Comparison of ENCODE assay signal across 16 cellular contexts in the genomic region with DNA sequence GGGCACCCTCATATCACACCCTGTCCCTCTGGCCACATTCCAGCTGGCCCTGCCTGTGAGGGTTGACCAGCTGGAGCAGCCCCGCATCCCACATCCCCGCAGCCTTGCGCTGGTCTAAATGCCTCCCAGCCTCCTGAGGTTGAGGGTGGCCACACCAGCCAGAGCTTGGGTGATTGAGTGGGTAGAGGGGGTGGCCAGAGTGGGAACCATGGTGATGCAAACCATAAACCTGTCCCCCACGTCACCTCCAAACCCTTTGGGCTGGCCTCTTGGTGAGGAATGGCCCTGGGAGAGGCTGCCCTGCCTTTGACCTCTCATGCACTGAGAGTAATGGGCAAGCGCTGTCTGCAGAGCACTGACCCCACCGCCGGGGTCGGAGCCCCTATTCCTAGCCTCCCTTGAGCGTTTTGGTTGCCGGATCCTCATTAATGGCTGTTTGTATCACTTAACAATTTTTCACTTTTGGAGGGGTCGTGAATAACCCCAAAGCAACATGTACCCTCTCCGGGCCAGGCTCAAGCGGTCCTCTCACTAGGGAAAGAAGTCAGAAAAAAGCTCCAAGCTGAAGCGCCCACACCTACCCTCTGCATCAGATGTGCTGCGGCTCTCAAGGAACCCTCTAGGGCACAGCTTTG. TPM values are rescaled to one million over a fixed set of nuclear protein-coding genes. Genes with fewer than 3 reads are reported as not detected.
DNase-seq lines count a peak whose midpoint lies in the region; ATAC-seq and TF ChIP-seq lines count a peak whose summit lies in the region.
"Had no signal": no experiment of that assay in that cellular context is flagged by ENCODE, and none has a peak within 500 bp of the region (broad histone marks: within the 10 kb centered on the region; RNA-seq: fewer than 3 reads in every experiment).

No MANE protein-coding gene starts in this region.

- no peaks in the 10 kb centered on the region for H3K36me3 ChIP-seq in mesenchymal stem cell (ENCODE audit: control insufficient read depth in 1 of 2, insufficient read depth in 2 of 2, low read depth in 1 of 2, low read length in 2 of 2)
- no peaks in the 10 kb centered on the region for H3K36me3 ChIP-seq in neural progenitor cell
- H3K36me3 ChIP-seq in vagina: no peaks in the 10 kb centered on the region
- H3K36me3 ChIP-seq in stomach: peaks cover 0 to 8% (median 0%) of the 10 kb centered on the region in 4 donors

- H3K79me1 ChIP-seq in mesenchymal stem cell (replicated peaks; ENCODE audit: low read length, poor library complexity, severe bottlenecking): no peaks in the 10 kb centered on the region

- H3K9me3 ChIP-seq in mesenchymal stem cell (ENCODE audit: control insufficient read depth, low read length) (no peaks in the 10 kb centered on the region), neural progenitor cell (ENCODE audit: low read depth) (no peaks in the 10 kb centered on the region), vagina (no peaks in the 10 kb centered on the region), stomach (no peaks in the 10 kb centered on the region)

- no peaks in the 10 kb centered on the region for H3K36me3 Mint-ChIP-seq in neural progenitor cell
- H3K36me3 Mint-ChIP-seq: CD8-positive, alpha-beta T cell had no signal

- H4K8ac ChIP-seq in mesenchymal stem cell (ENCODE audit: low read length): no peak overlapping the region

- 80% methylated on average over 12 of the region's 15 CpGs for WGBS in mesenchymal stem cell
- 90 to 98% (median 96%) methylated on average over 12 to 15 of the region's 15 CpGs for WGBS in stomach, 5 donors

- peaks cover 17% of the 10 kb centered on the region for H3F3A ChIP-seq in neural progenitor cell (ENCODE audit: low read depth)

- H2BK5ac ChIP-seq in mesenchymal stem cell (ENCODE audit: low read depth, low read length, poor library complexity, severe bottlenecking): no peak overlapping the region

- no peak overlapping the region for H4K91ac ChIP-seq in mesenchymal stem cell (ENCODE audit: low read length)

- DNase-seq in left ventricle myocardium superior: peak; percentile 24
- DNase-seq in cardiac septum (ENCODE audit: low spot score): no peak
- no peak for DNase-seq in mesenchymal stem cell
- DNase-seq in neural progenitor cell (ENCODE audit: low spot score): no peak
- no peak for DNase-seq in vagina (ENCODE audit: extremely low spot score in 2 of 2)
- no peak for DNase-seq in activated gamma-delta T cell treated with Interleukin-2 at 50 U/mL for 16 hours
- no peak for DNase-seq in stomach
- DNase-seq: CD8-positive, alpha-beta T cell; COR-L47; DMS153; DMS79 treated with DMSO at 0.1 percent for 48 hours; EL; GM23248 had no signal

- H3K9ac ChIP-seq in mesenchymal stem cell (ENCODE audit: low read length) (no peak overlapping the region), neural progenitor cell (no peak overlapping the region)
- H3K9ac ChIP-seq: GM23248 had no signal

- intact Hi-C loops in left ventricle myocardium superior (cut with micrococcal nuclease): no loop called here
- intact Hi-C loops in cardiac septum (cut with DNase I): no loop called here
- intact Hi-C loops in vagina (cut with DNase I): no loop called here
- intact Hi-C loops in stomach (cut with DNase I; ENCODE audit: low total_unique reads): no loop called here

- peaks cover 28% of the 10 kb centered on the region for H3K4me1 Mint-ChIP-seq in neural progenitor cell
- H3K4me1 Mint-ChIP-seq: B cell had no signal

- H2AK5ac ChIP-seq in mesenchymal stem cell (ENCODE audit: low read length, severe bottlenecking): no peak overlapping the region

- H3K14ac ChIP-seq in mesenchymal stem cell (ENCODE audit: low read length in 2 of 2): no peak overlapping the region

- H3K27me3 Mint-ChIP-seq in neural progenitor cell (ENCODE audit: insufficient read depth, low read depth): peaks cover 30% of the 10 kb centered on the region
- H3K27me3 Mint-ChIP-seq: B cell had no signal

- H2AFZ ChIP-seq in mesenchymal stem cell (ENCODE audit: low read depth, low read length) (no peak overlapping the region), neural progenitor cell (replicated peaks) (no peak overlapping the region)
- H2AFZ ChIP-seq: GM23248 had no signal

- H3K4me1 ChIP-seq in mesenchymal stem cell (ENCODE audit: control insufficient read depth, insufficient read depth, low read depth, low read length) (no peaks in the 10 kb centered on the region), neural progenitor cell (peaks cover 27% of the 10 kb centered on the region), vagina (peaks cover 20% of the 10 kb centered on the region), stomach (no peaks in the 10 kb centered on the region)

- no peak overlapping the region for H2BK120ac ChIP-seq in mesenchymal stem cell (ENCODE audit: low read depth, low read length)

- H3K79me2 ChIP-seq in neural progenitor cell (ENCODE audit: low read depth): no peaks in the 10 kb centered on the region

- no peak overlapping the region for H3K18ac ChIP-seq in mesenchymal stem cell (ENCODE audit: low read depth in 1 of 2, low read length in 2 of 2)

- no peak overlapping the region for H2BK12ac ChIP-seq in mesenchymal stem cell (ENCODE audit: low read length in 2 of 2)

- H3K4me2 ChIP-seq in mesenchymal stem cell (ENCODE audit: low read length, poor library complexity, severe bottlenecking) (no peak overlapping the region), neural progenitor cell (no peak overlapping the region)

- peak overlapping the region; percentile 0 for H2BK15ac ChIP-seq in mesenchymal stem cell (ENCODE audit: low read depth, poor library complexity, severe bottlenecking)

- no peak overlapping the region for H3K23ac ChIP-seq in mesenchymal stem cell (ENCODE audit: low read length in 2 of 2)

- ATAC-seq in left ventricle myocardium superior (no peak), HG02884 (IDR thresholded peaks at IDR 0.05; ENCODE audit: unreplicated experiment) (no peak)
- ATAC-seq: CD8-positive, alpha-beta T cell had no signal

- TF ChIP-seq POLR2A in vagina (IDR thresholded peaks at IDR 0.05) (no peak), stomach (IDR thresholded peaks at IDR 0.05) (no peak)

- H3K4me3 Mint-ChIP-seq in neural progenitor cell: peak overlapping the region; percentile 41
- H3K4me3 Mint-ChIP-seq: B cell; CD14-positive monocyte; CD8-positive, alpha-beta T cell had no signal

- H3K4me3 ChIP-seq in mesenchymal stem cell (ENCODE audit: insufficient read depth in 1 of 2, low read depth in 1 of 2, low read length in 2 of 2) (no peak overlapping the region), neural progenitor cell (no peak overlapping the region), vagina (no peak overlapping the region), stomach (no peak overlapping the region)
- H3K4me3 ChIP-seq: GM23248 had no signal

- H3K27me3 ChIP-seq in mesenchymal stem cell (ENCODE audit: control insufficient read depth in 1 of 2, insufficient read depth in 1 of 2, low read length in 2 of 2): peaks cover 27 to 72% of the 10 kb centered on the region in 2 experiments
- peaks cover 100% of the 10 kb centered on the region for H3K27me3 ChIP-seq in neural progenitor cell
- H3K27me3 ChIP-seq in vagina: no peaks in the 10 kb centered on the region
- H3K27me3 ChIP-seq in stomach: no peaks in the 10 kb centered on the region

- TF ChIP-seq EP300 in stomach (IDR thresholded peaks at IDR 0.05): no peak

- TF ChIP-seq CTCF in neural progenitor cell (IDR thresholded peaks at IDR 0.05) (no peak), vagina (IDR thresholded peaks at IDR 0.05) (no peak), stomach (IDR thresholded peaks at IDR 0.05) (no peak)

- H4K20me1 ChIP-seq in neural progenitor cell (ENCODE audit: low read depth): peaks cover 7% of the 10 kb centered on the region

- H3K27ac ChIP-seq in mesenchymal stem cell (ENCODE audit: low read length, poor library complexity, severe bottlenecking): no peak overlapping the region
- no peak overlapping the region for H3K27ac ChIP-seq in neural progenitor cell
- H3K27ac ChIP-seq in vagina: peak overlapping the region; percentile 58
- H3K27ac ChIP-seq in stomach: no peak overlapping the region
- H3K27ac ChIP-seq: GM23248 had no signal

- no peak overlapping the region for H3K27ac Mint-ChIP-seq in neural progenitor cell
- H3K27ac Mint-ChIP-seq: B cell; CD14-positive monocyte; CD8-positive, alpha-beta T cell had no signal

- peaks cover 8% of the 10 kb centered on the region for H3K9me3 Mint-ChIP-seq in neural progenitor cell
- H3K9me3 Mint-ChIP-seq: CD14-positive monocyte; CD8-positive, alpha-beta T cell had no signal

- no peak overlapping the region for H3K4ac ChIP-seq in mesenchymal stem cell (ENCODE audit: low read depth in 1 of 2, low read length in 2 of 2)

RNA-seq across cellular contexts. Expression of gene KCNQ1OT1, which starts 16.0 kb away (rescaled TPM):
- total RNA-seq in left ventricle myocardium superior (0.35 TPM), cardiac septum (0.57 TPM), neural progenitor cell (ENCODE audit: low replicate concordance) (2.3 TPM in 2 replicates), vagina (3.4 TPM), stomach (10 to 100 TPM in 1 of 5 donors, 1 to 10 TPM in 4; 2.2 to 15.1 (median 2.3) TPM)
- polyA plus RNA-seq in mesenchymal stem cell (2013, experiment 1 of 2): 0.08 TPM
- polyA plus RNA-seq in mesenchymal stem cell (2013, experiment 2 of 2): 0.05 TPM
- under 1 TPM; under 0.01 to 0.12 (median 0.05) TPM for polyA plus RNA-seq in stomach
